20 cellular contexts compared by ENCODE assay signal in the genomic region with DNA sequence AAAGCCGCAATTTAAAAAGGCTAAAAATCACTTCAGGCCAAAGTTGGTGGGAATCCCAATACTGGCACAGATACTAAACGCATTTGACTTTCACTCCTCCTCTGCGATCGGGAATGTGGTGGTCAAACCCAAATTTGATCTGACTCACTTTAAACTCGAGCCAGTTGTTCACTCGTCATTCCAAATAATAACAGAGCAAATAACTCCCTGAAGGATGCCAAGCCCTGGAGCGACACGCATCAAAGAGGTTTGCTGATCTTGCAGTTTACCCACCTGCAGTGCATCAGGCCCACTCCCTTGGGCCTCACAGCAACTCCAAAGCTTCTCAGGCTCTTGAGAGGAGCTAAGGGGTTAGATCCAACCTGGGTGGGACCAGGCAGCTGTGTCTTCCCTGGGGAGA. TPM values are rescaled to one million over a fixed set of nuclear protein-coding genes. Genes with fewer than 3 reads are reported as not detected.
DNase-seq lines count a peak whose midpoint lies in the region; ATAC-seq and TF ChIP-seq lines count a peak whose summit lies in the region.
"Had no signal": no experiment of that assay in that cellular context is flagged by ENCODE, and none has a peak within 500 bp of the region (broad histone marks: within the 10 kb centered on the region; RNA-seq: fewer than 3 reads in every experiment).

No MANE protein-coding gene starts in this region.

- WGBS in mammary epithelial cell (ENCODE audit: low coverage, missing lambda C conversion rate) = 14% methylated on average over 7 of the region's 8 CpGs
- WGBS in transverse colon (ENCODE audit: low coverage in 1 of 2), 2 donors = 71 to 90% methylated on average over 4 to 8 of the region's 8 CpGs

- no TSS peak for BruUV-seq in mammary epithelial cell (replicated peaks; lab: Mats Ljungman, UMichigan)

- in situ Hi-C loops in mammary epithelial cell (cut with MboI; ENCODE audit: low sequenced_read_pairs in 2 of 2) = no loop called here
- in situ Hi-C loops in transverse colon (cut with MboI; ENCODE audit: low pct_ligation_motif_present in 1 of 4, low pct_unique_long_range_greater_than_20kb in 1 of 4, low sequenced_read_pairs in 3 of 4) = no loop called here

- H3K27me3 ChIP-seq in mammary epithelial cell (ENCODE audit: insufficient read depth, low read length) (no peaks in the 10 kb centered on the region), parathyroid adenoma (ENCODE audit: control insufficient read depth, insufficient read depth, low read length) (no peaks in the 10 kb centered on the region), transverse colon (no peaks in the 10 kb centered on the region)
- H3K27me3 ChIP-seq: BE2C had no signal

- intact Hi-C loops in mammary epithelial cell (cut with micrococcal nuclease) (no loop called here), transverse colon (cut with DNase I; ENCODE audit: low total_unique reads) (no loop called here)

- H3K27ac ChIP-seq in mammary epithelial cell (ENCODE audit: insufficient read depth, low read depth, low read length) (no peak overlapping the region), parathyroid adenoma (peak overlapping the region; percentile 30), transverse colon (no peak overlapping the region)

- peaks cover 14% of the 10 kb centered on the region for H3K4me1 ChIP-seq in mammary epithelial cell (ENCODE audit: insufficient read depth, low read length)
- peaks cover 42% of the 10 kb centered on the region for H3K4me1 ChIP-seq in parathyroid adenoma
- no peaks in the 10 kb centered on the region for H3K4me1 ChIP-seq in transverse colon

- H4K20me1 ChIP-seq in mammary epithelial cell (ENCODE audit: insufficient read depth, low read length) = no peaks in the 10 kb centered on the region

- H3K9ac ChIP-seq in mammary epithelial cell (ENCODE audit: insufficient read depth, low read length) (no peak overlapping the region), parathyroid adenoma (no peak overlapping the region)

- H3K4me2 ChIP-seq in mammary epithelial cell (ENCODE audit: insufficient read depth, low read depth, low read length) (no peak overlapping the region), parathyroid adenoma (ENCODE audit: low read length) (no peak overlapping the region)

- DNase-seq in DMS79 treated with DMSO at 0.1 percent for 48 hours (lab: John Stamatoyannopoulos, UW) (peak; percentile 74), NCI-H1092 treated with DMSO at 0.1 percent for 48 hours (lab: John Stamatoyannopoulos, UW) (peak; percentile 86), mammary epithelial cell (no peak), erythroblast (lab: John Stamatoyannopoulos, UW) (no peak), transverse colon (no peak)
- DNase-seq: BE2C; endodermal cell; H9; Kasumi-1; left colon; NCI-H510A treated with DMSO at 0.1 percent for 48 hours; occipital lobe; stimulated activated CD4-positive, alpha-beta T cell treated with anti-CD3 and anti-CD28 coated beads, Interleukin-4, amount 100 ng/mL, for 1 hour; T-helper 17 cell had no signal

- H3K36me3 ChIP-seq in mammary epithelial cell (ENCODE audit: insufficient read depth, low read length) (no peaks in the 10 kb centered on the region), parathyroid adenoma (ENCODE audit: control insufficient read depth, insufficient read depth, low read length) (no peaks in the 10 kb centered on the region), transverse colon (no peaks in the 10 kb centered on the region)
- H3K36me3 ChIP-seq: BE2C had no signal

- H3K79me2 ChIP-seq in mammary epithelial cell (ENCODE audit: insufficient read depth, low read length) = no peaks in the 10 kb centered on the region
- peaks cover 71% of the 10 kb centered on the region for H3K79me2 ChIP-seq in parathyroid adenoma

- TF ChIP-seq POLR2A in erythroblast (IDR thresholded peaks at IDR 0.05; ENCODE audit: low read length) (no peak), transverse colon (IDR thresholded peaks at IDR 0.05) (no peak)

- CTCF ChIA-PET in mammary epithelial cell (lab: Charles Lee; ENCODE audit: low non-redundant PET) = no interaction called here

- no peak for TF ChIP-seq EP300 in transverse colon (IDR thresholded peaks at IDR 0.05; ENCODE audit: low read depth)

- H3K9me3 ChIP-seq in mammary epithelial cell (replicated peaks; ENCODE audit: insufficient read depth, low read length) (no peaks in the 10 kb centered on the region), parathyroid adenoma (ENCODE audit: control insufficient read depth, low read length) (no peaks in the 10 kb centered on the region), transverse colon (no peaks in the 10 kb centered on the region)
- H3K9me3 ChIP-seq: BE2C had no signal

- ATAC-seq in HG02981 (IDR thresholded peaks at IDR 0.05; ENCODE audit: unreplicated experiment) (no peak), HG03457 (IDR thresholded peaks at IDR 0.05; ENCODE audit: unreplicated experiment) (no peak)
- ATAC-seq: activated CD4-positive, CD25-positive, alpha-beta regulatory T cell treated with anti-CD3 and anti-CD28 coated beads, Interleukin-2, amount 50 U/mL, for 24 hours; activated T-helper 17 cell treated with anti-CD3 and anti-CD28 coated beads, Interleukin-2, amount 50 U/mL, for 72 hours; left colon; T-helper 17 cell had no signal

- TF ChIP-seq CTCF in mammary epithelial cell (conservative IDR thresholded peaks at IDR 0.05 in 1 of 2, IDR thresholded peaks at IDR 0.05 in 1 of 2; ENCODE audit: extremely low read depth in 1 of 2, insufficient read depth in 1 of 2, low read depth in 1 of 2, low read length in 2 of 2) (no peak), parathyroid adenoma (IDR thresholded peaks at IDR 0.05) (no peak), transverse colon (IDR thresholded peaks at IDR 0.05) (no peak)

- H2AFZ ChIP-seq in mammary epithelial cell (ENCODE audit: low read depth, low read length) (peak overlapping the region; percentile 34), parathyroid adenoma (no peak overlapping the region)

- dilution Hi-C loops in mammary epithelial cell (cut with HindIII; ENCODE audit: low sequenced_read_pairs) = no loop called here

- H3K4me3 ChIP-seq in mammary epithelial cell (replicated peaks in 1 of 3; ENCODE audit: insufficient read depth in 1 of 3, low read depth in 2 of 3, low read length in 3 of 3) = no peak overlapping the region
- H3K4me3 ChIP-seq in parathyroid adenoma (ENCODE audit: low read depth, low read length) = no peak overlapping the region
- no peak overlapping the region for H3K4me3 ChIP-seq in transverse colon

RNA-seq across cellular contexts. Expression of gene PTN, which starts 12.2 kb away (rescaled TPM):
- 1 to 10 TPM; 3.2 to 4.3 TPM for total RNA-seq in mammary epithelial cell
- 3.1 TPM for polyA plus RNA-seq in mammary epithelial cell
- polyA minus RNA-seq in mammary epithelial cell = 0.47 TPM
- 1 to 10 TPM; 3.0 to 6.4 (median 3.8) TPM for total RNA-seq in transverse colon
- total RNA-seq: OCI-LY7, T-helper 17 cell had no signal

Comparison
In these comparisons a context has a peak if more than half of its experiments do, and no peak if none do; other contexts are left out.
1. DNase-seq: peak in DMS79 treated with DMSO at 0.1 percent for 48 hours (single experiment) and NCI-H1092 treated with DMSO at 0.1 percent for 48 hours (single experiment); none in mammary epithelial cell (single experiment), erythroblast (0 of 2) and transverse colon (single experiment).